8 cellular contexts compared by ENCODE assay signal in the genomic region with DNA sequence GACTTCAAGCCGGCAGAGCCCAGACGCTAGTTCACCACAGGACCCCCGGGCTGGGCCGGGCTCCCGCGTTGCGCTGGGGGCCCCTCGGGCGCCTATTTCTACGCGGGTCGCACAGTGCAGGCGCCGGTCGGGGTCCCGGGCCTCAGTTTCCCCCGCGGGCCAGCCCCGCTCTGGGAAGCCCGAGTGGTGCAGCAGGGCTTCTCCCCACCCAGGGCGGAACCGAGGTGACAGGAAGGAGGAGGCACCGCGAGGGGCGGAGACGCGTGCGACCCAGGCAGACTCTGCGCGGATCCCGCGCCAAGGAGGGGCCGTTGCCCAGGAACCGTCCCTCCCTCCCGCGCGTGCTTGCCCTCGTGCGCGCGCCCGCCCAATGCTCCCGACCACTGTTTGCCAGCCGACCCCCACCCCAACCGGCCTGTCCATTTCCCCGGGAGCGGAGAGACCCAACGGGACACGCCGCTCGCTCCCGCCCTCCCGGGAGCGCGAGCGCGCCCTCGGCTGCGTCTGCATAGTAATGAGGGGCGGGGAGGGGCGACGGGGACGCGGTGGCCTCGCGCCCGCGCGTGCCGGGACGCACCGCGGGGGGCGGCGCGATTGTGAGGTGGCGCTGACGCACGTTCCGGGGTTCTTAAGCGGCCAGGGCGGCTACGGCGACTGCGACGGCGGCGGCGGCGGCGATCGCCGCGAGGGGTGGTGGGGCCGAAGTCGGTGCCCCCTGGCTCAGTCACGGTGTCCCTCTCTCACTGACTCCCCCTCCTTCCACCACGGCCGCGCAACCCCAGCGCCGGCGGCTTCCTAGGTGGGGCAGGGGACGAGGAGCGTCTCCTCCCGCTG. TPM values are rescaled to one million over a fixed set of nuclear protein-coding genes. Genes with fewer than 3 reads are reported as not detected.
A peak's percentile ranks its signal among the peaks of the same experiment; 100 is the strongest.
DNase-seq lines count a peak whose midpoint lies in the region; ATAC-seq, FAIRE-seq and TF ChIP-seq lines count a peak whose summit lies in the region.

CPEB2 (plus strand) TSS at position 657 of the 834 bp plus-strand sequence. CDS start 193 bp downstream, outside the sequence.

- DNase-seq in ACHN: peak; percentile 89
- peak; percentile 82 for DNase-seq in NCI-H446 treated with DMSO at 0.1 percent for 48 hours (lab: John Stamatoyannopoulos, UW)
- DNase-seq in activated CD4-positive, CD25-positive, alpha-beta regulatory T cell treated with anti-CD3 and anti-CD28 coated beads, Interleukin-2, amount 50 U/mL, for 72 hours: peak; percentile 89
- DNase-seq in cerebellar nuclear complex (lab: John Stamatoyannopoulos, UW): peak; percentile 14 to 64
- DNase-seq in kidney: peak; percentile 99
- peak; percentile 84 to 86 for DNase-seq in stimulated activated CD4-positive, alpha-beta T cell treated with anti-CD3 and anti-CD28 coated beads, Interleukin-15, amount 100 ng/mL, for 1 hour (ENCODE audit: low read depth in 1 of 2, low spot score in 1 of 2)

- no peak for TF ChIP-seq CTCF in kidney (IDR thresholded peaks at IDR 0.05; ENCODE audit: borderline replicate concordance, extremely low read depth, insufficient read depth)

- peaks cover 0 to 4% of the 10 kb centered on the region in 2 donors for H3K4me1 ChIP-seq in kidney (ENCODE audit: control insufficient read depth in 1 of 2, insufficient read depth in 1 of 2, low read depth in 1 of 2, low read length in 2 of 2)

- no peaks in the 10 kb centered on the region for H3K9me3 ChIP-seq in kidney (ENCODE audit: control insufficient read depth in 1 of 2, low read length in 2 of 2)

- ATAC-seq in GM18868 (IDR thresholded peaks at IDR 0.05; ENCODE audit: unreplicated experiment): peak; percentile 66
- peak; percentile 53 for ATAC-seq in HG03103 (IDR thresholded peaks at IDR 0.05; ENCODE audit: low read depth, unreplicated experiment)

- peak within 1 kb of the TSS; percentile 97 to 99 for H3K9ac ChIP-seq in kidney (ENCODE audit: low read length in 2 of 2)

- H3K36me3 ChIP-seq in kidney (ENCODE audit: control insufficient read depth in 1 of 2, insufficient read depth in 2 of 2, low read length in 2 of 2): no peaks in the 10 kb centered on the region

- in situ Hi-C loops in ACHN (cut with HindIII; ENCODE audit: low pct_ligation_motif_present, low pct_unique_long_range_greater_than_20kb, low sequenced_read_pairs): no loop called here

- intact Hi-C loops in kidney (cut with DNase I): no loop called here

- peak within 1 kb of the TSS; percentile 74 to 85 for H3K4me3 ChIP-seq in kidney (ENCODE audit: low read length in 2 of 2)

- H3K27ac ChIP-seq in kidney (ENCODE audit: low read depth in 2 of 2, low read length in 2 of 2): peak within 1 kb of the TSS; percentile 100

- no peak for FAIRE-seq in kidney (lab: Jason Lieb, UNC)

RNA-seq across cellular contexts. Expression of gene CPEB2, which starts in this region (rescaled TPM):
- total RNA-seq in kidney: 58.0 TPM
- 7.9 TPM for polyA plus RNA-seq in kidney (ENCODE audit: insufficient read depth, low read depth, low replicate concordance)

Comparison
In these comparisons a context has a peak if more than half of its experiments do, and no peak if none do; other contexts are left out.
1. Peak in every context shown above with its lines: DNase-seq, ATAC-seq, H3K4me3 ChIP-seq and H3K27ac ChIP-seq.
2. DNase-seq: peak in every context shown above with its lines; median percentile 99 in kidney; 89 in ACHN; 89 in activated CD4-positive, CD25-positive, alpha-beta regulatory T cell treated with anti-CD3 and anti-CD28 coated beads, Interleukin-2, amount 50 U/mL, for 72 hours; 85 in stimulated activated CD4-positive, alpha-beta T cell treated with anti-CD3 and anti-CD28 coated beads, Interleukin-15, amount 100 ng/mL, for 1 hour; 82 in NCI-H446 treated with DMSO at 0.1 percent for 48 hours; 39 in cerebellar nuclear complex.